21 cellular contexts compared by ENCODE assay signal in genomic region chr14:99728231-99728920, GRCh38. TPM values are rescaled to one million over a fixed set of nuclear protein-coding genes. Genes with fewer than 3 reads are reported as not detected.
DNase-seq lines count a peak whose midpoint lies in the region; ATAC-seq and TF ChIP-seq lines count a peak whose summit lies in the region.
"Had no signal": no experiment of that assay in that cellular context is flagged by ENCODE, and none has a peak within 500 bp of the region (broad histone marks: within the 10 kb centered on the region; RNA-seq: fewer than 3 reads in every experiment).

No MANE protein-coding gene starts in this region.

- H3K27me3 Mint-ChIP-seq in activated CD8-positive, alpha-beta memory T cell treated with anti-CD3 and anti-CD28 coated beads, Interleukin-2, amount 10 ng/mL, durations not matched to agents 7 days and 5 days: peaks cover 24% of the 10 kb centered on the region

- H3K4me3 ChIP-seq in WERI-Rb-1 (ENCODE audit: low read depth, low read length) (no peak overlapping the region), spleen (no peak overlapping the region), MG63 (no peak overlapping the region)
- H3K4me3 ChIP-seq: A549; BLaER1 treated with 17β-estradiol and CSF1 and Interleukin-3, amounts not matched to agents 10 nM and 100 nM; hepatocyte; skin epidermis had no signal

- CTCF ChIA-PET in activated CD8-positive, alpha-beta memory T cell treated with anti-CD3 and anti-CD28 coated beads, Interleukin-2, amount 10 ng/mL, durations not matched to agents 7 days and 5 days (lab: Charles Lee): interaction anchor here (0.6 to 2.2 kb wide), 3 partner anchors 156 to 928 kb away, joined by 3 to 9 read pairs (median 3); no protein-coding TSS in a partner anchor

- H3K27me3 ChIP-seq in WERI-Rb-1 (ENCODE audit: insufficient read depth, low read depth, severe bottlenecking) (no peaks in the 10 kb centered on the region), spleen (replicated peaks in 1 of 7) (peaks cover 0 to 83% (median 21%) of the 10 kb centered on the region in 7 donors), MG63 (no peaks in the 10 kb centered on the region)
- H3K27me3 ChIP-seq: hepatocyte had no signal

- intact Hi-C loops in spleen (cut with DNase I; ENCODE audit: low total_unique reads): no loop called here

- no peak for TF ChIP-seq CTCF in WERI-Rb-1 (IDR thresholded peaks at IDR 0.05; ENCODE audit: low read depth, low read length)
- no peak for TF ChIP-seq CTCF in spleen (IDR thresholded peaks at IDR 0.05 in 8 of 11, conservative IDR thresholded peaks at IDR 0.05 in 3 of 11)

- ATAC-seq in activated CD8-positive, alpha-beta memory T cell treated with anti-CD3 and anti-CD28 coated beads, Interleukin-2, amount 10 ng/mL, durations not matched to agents 7 days and 5 days: no peak
- ATAC-seq: A549; activated CD4-positive, CD25-positive, alpha-beta regulatory T cell treated with anti-CD3 and anti-CD28 coated beads, Interleukin-2, amount 50 U/mL, for 24 hours had no signal

- H3K9me3 ChIP-seq in WERI-Rb-1 (ENCODE audit: severe bottlenecking) (no peaks in the 10 kb centered on the region), spleen (no peaks in the 10 kb centered on the region), MG63 (no peaks in the 10 kb centered on the region)
- H3K9me3 ChIP-seq: A549; BLaER1 treated with 17β-estradiol and CSF1 and Interleukin-3, amounts not matched to agents 10 nM and 100 nM; neutrophil had no signal

- H3K27ac ChIP-seq in WERI-Rb-1 (peak overlapping the region; percentile 7), spleen (no peak overlapping the region)
- H3K27ac ChIP-seq: A549; BLaER1 treated with 17β-estradiol and CSF1 and Interleukin-3, amounts not matched to agents 10 nM and 100 nM; hepatocyte; neutrophil; skin epidermis had no signal

- WGBS in spleen, 5 donors: 79 to 89% (median 87%) methylated on average over 14 to 16 of the region's 16 CpGs

- H3K4me1 ChIP-seq in spleen: peaks cover 0 to 36% (median 12%) of the 10 kb centered on the region in 6 donors

- H3K36me3 Mint-ChIP-seq in activated CD8-positive, alpha-beta memory T cell treated with anti-CD3 and anti-CD28 coated beads, Interleukin-2, amount 10 ng/mL, durations not matched to agents 7 days and 5 days: no peaks in the 10 kb centered on the region

- no peaks in the 10 kb centered on the region for H3K4me1 Mint-ChIP-seq in activated CD8-positive, alpha-beta memory T cell treated with anti-CD3 and anti-CD28 coated beads, Interleukin-2, amount 10 ng/mL, durations not matched to agents 7 days and 5 days

- H3K36me3 ChIP-seq in WERI-Rb-1: no peaks in the 10 kb centered on the region
- H3K36me3 ChIP-seq in spleen: no peaks in the 10 kb centered on the region
- H3K36me3 ChIP-seq in MG63: no peaks in the 10 kb centered on the region
- H3K36me3 ChIP-seq: BLaER1 treated with 17β-estradiol and CSF1 and Interleukin-3, amounts not matched to agents 10 nM and 100 nM; neutrophil had no signal

- H3K27ac Mint-ChIP-seq in activated CD8-positive, alpha-beta memory T cell treated with anti-CD3 and anti-CD28 coated beads, Interleukin-2, amount 10 ng/mL, durations not matched to agents 7 days and 5 days: no peak overlapping the region
- H3K27ac Mint-ChIP-seq: T-helper 1 cell treated with Interleukin-12 subunit alpha and Interleukin-12 subunit beta and Interleukin-4 antibody, amounts not matched to agents 30 μg/mL and 1 μg/mL, for 36 hours had no signal

- peak; percentile 44 for DNase-seq in activated CD8-positive, alpha-beta memory T cell treated with anti-CD3 and anti-CD28 coated beads, Interleukin-2, amount 50 U/mL, for 48 hours
- no peak for DNase-seq in activated CD8-positive, alpha-beta memory T cell treated with anti-CD3 and anti-CD28 coated beads, Interleukin-2, amount 10 ng/mL, durations not matched to agents 7 days and 5 days
- DNase-seq in WERI-Rb-1 (peak; percentile 7), islet precursor cell (peak; percentile 41), spleen (peak; percentile 62), MG63 (no peak), SIG-M5 treated with dmso at 0.1 percent for 504 hours (lab: John Stamatoyannopoulos, UW; ENCODE audit: unreplicated experiment) (no peak)
- DNase-seq in stimulated activated CD4-positive, alpha-beta T cell treated with anti-CD3 and anti-CD28 coated beads, Interleukin-15, amount 100 ng/mL, for 24 hours: no peak
- DNase-seq: caudate nucleus, midbrain, MM.1S, NCI-H187, SHP77 had no signal

- no peak for TF ChIP-seq POLR2A in spleen (IDR thresholded peaks at IDR 0.05)

- H3K9me3 Mint-ChIP-seq in activated CD8-positive, alpha-beta memory T cell treated with anti-CD3 and anti-CD28 coated beads, Interleukin-2, amount 10 ng/mL, durations not matched to agents 7 days and 5 days (ENCODE audit: low read depth): no peaks in the 10 kb centered on the region
- H3K9me3 Mint-ChIP-seq: T-helper 1 cell treated with Interleukin-12 subunit alpha and Interleukin-12 subunit beta and Interleukin-4 antibody, amounts not matched to agents 30 μg/mL and 1 μg/mL, for 36 hours had no signal

- no peak overlapping the region for H3K4me3 Mint-ChIP-seq in activated CD8-positive, alpha-beta memory T cell treated with anti-CD3 and anti-CD28 coated beads, Interleukin-2, amount 10 ng/mL, durations not matched to agents 7 days and 5 days
- H3K4me3 Mint-ChIP-seq: T-helper 1 cell treated with Interleukin-12 subunit alpha and Interleukin-12 subunit beta and Interleukin-4 antibody, amounts not matched to agents 30 μg/mL and 1 μg/mL, for 36 hours had no signal

RNA-seq across cellular contexts. Expression of gene CYP46A1, which starts 44.3 kb away (rescaled TPM):
- under 1 TPM in 1 of 2 experiments, not detected in 1; 0.15 TPM for total RNA-seq in activated CD8-positive, alpha-beta memory T cell treated with anti-CD3 and anti-CD28 coated beads, Interleukin-2, amount 10 ng/mL, durations not matched to agents 7 days and 5 days
- total RNA-seq in spleen: under 1 TPM; 0.16 to 0.85 (median 0.40) TPM
- polyA plus RNA-seq in spleen: under 1 TPM; 0.11 to 0.38 (median 0.13) TPM
- total RNA-seq in MG63 (2014; rRNA removed; shearing (Covaris generic); ENCODE audit: low replicate concordance): not detected in 2 replicates
- total RNA-seq: kidney epithelial cell had no signal

Comparison
In these comparisons a context has a peak if more than half of its experiments do, and no peak if none do; other contexts are left out.
1. DNase-seq: peak in activated CD8-positive, alpha-beta memory T cell treated with anti-CD3 and anti-CD28 coated beads, Interleukin-2, amount 50 U/mL, for 48 hours (single experiment), WERI-Rb-1 (single experiment), islet precursor cell (single experiment) and spleen (single experiment); none in activated CD8-positive, alpha-beta memory T cell treated with anti-CD3 and anti-CD28 coated beads, Interleukin-2, amount 10 ng/mL, durations not matched to agents 7 days and 5 days (single experiment), MG63 (single experiment), SIG-M5 treated with dmso at 0.1 percent for 504 hours (single experiment) and stimulated activated CD4-positive, alpha-beta T cell treated with anti-CD3 and anti-CD28 coated beads, Interleukin-15, amount 100 ng/mL, for 24 hours (single experiment).